In genomic region chr13:113832204-113832603, GRCh38 we compare ENCODE assay signal across 29 cellular contexts. TPM values are rescaled to one million over a fixed set of nuclear protein-coding genes. Genes with fewer than 3 reads are reported as not detected.
DNase-seq lines count a peak whose midpoint lies in the region; ATAC-seq and TF ChIP-seq lines count a peak whose summit lies in the region.
"Had no signal": no experiment of that assay in that cellular context is flagged by ENCODE, and none has a peak within 500 bp of the region (broad histone marks: within the 10 kb centered on the region; RNA-seq: fewer than 3 reads in every experiment).

No MANE protein-coding gene starts in this region.

- ATAC-seq in left colon (peak; percentile 26), psoas muscle (peak; percentile 37 to 75 (median 60)), GM18867 (IDR thresholded peaks at IDR 0.05; ENCODE audit: unreplicated experiment) (no peak)
- ATAC-seq: activated CD4-positive, alpha-beta T cell treated with anti-CD3 and anti-CD28 coated beads for 36 hours; effector memory CD8-positive, alpha-beta T cell; naive thymus-derived CD8-positive, alpha-beta T cell; SK-N-SH treated with all-trans-retinoic acid at 6 μM for 48 hours; T-helper 17 cell had no signal

- peak overlapping the region; percentile 12 for H3K4me2 ChIP-seq in PC-9
- H3K4me2 ChIP-seq: BLaER1 treated with 17β-estradiol and CSF1 and Interleukin-3, amounts not matched to agents 10 nM and 100 nM had no signal

- CTCF ChIA-PET in PC-9 (lab: Charles Lee), result no interaction called here

- BruUV-seq in PC-9 (replicated peaks; lab: Mats Ljungman, UMichigan), result no TSS peak

- H3K79me2 ChIP-seq in PC-9 (ENCODE audit: low read depth), result no peaks in the 10 kb centered on the region

- H2AFZ ChIP-seq in PC-9, result no peak overlapping the region

- DNase-seq in GM10266 (ENCODE audit: extremely low spot score), result peak; percentile 36
- peak; percentile 85 to 92 for DNase-seq in PC-9
- DNase-seq in left colon, result no peak
- DNase-seq in psoas muscle, result peak; percentile 39 to 57
- no peak for DNase-seq in UCSD-AML1 (lab: John Stamatoyannopoulos, UW; ENCODE audit: unreplicated experiment)
- no peak for DNase-seq in stimulated activated CD4-positive, alpha-beta T cell treated with anti-CD3 and anti-CD28 coated beads, Interleukin-12 subunit alpha, Interleukin-12 subunit beta, amount 100 ng/mL, for 4 hours
- DNase-seq: activated CD4-positive, alpha-beta T cell treated with anti-CD3 and anti-CD28 coated beads for 36 hours; activated naive CD8-positive, alpha-beta T cell treated with anti-CD3 and anti-CD28 coated beads for 36 hours; activated T-cell treated with anti-CD3 and anti-CD28 coated beads for 4 hours; Caco-2; DND-41; effector memory CD8-positive, alpha-beta T cell; erythroblast; naive thymus-derived CD8-positive, alpha-beta T cell; NCI-H1105; NCI-H187 treated with DMSO at 0.1 percent for 48 hours; NCI-H2171 treated with DMSO at 0.1 percent for 48 hours; NCI-H524 treated with DMSO at 0.1 percent for 48 hours; NK-92 treated with Interleukin-12 subunit alpha and Interleukin-12 subunit beta, amount 100 ng/mL, for 24 hours; occipital lobe; stimulated activated CD4-positive, alpha-beta T cell treated with anti-CD3 and anti-CD28 coated beads, Interleukin-1b, Interleukin-23, amount 100 ng/mL, for 48 hours; T-helper 17 cell had no signal

- no peaks in the 10 kb centered on the region for H3K9me2 ChIP-seq in PC-9 (ENCODE audit: insufficient read depth)

- H3K4me1 ChIP-seq in PC-9 (replicated peaks; ENCODE audit: insufficient read depth) (peaks cover 43% of the 10 kb centered on the region), psoas muscle (peaks cover 8% of the 10 kb centered on the region)

- H3K9me3 ChIP-seq in PC-9 (ENCODE audit: insufficient read depth, low read depth), result no peaks in the 10 kb centered on the region
- H3K9me3 ChIP-seq in psoas muscle, result no peaks in the 10 kb centered on the region
- H3K9me3 ChIP-seq: ascending aorta; BLaER1 treated with 17β-estradiol and CSF1 and Interleukin-3, amounts not matched to agents 10 nM and 100 nM; Caco-2; tibial nerve had no signal

- TF ChIP-seq CTCF in GM10266 (IDR thresholded peaks at IDR 0.05; ENCODE audit: control insufficient read depth, insufficient read depth, low read depth, missing control alignments) (no peak), PC-9 (conservative IDR thresholded peaks at IDR 0.05) (no peak), psoas muscle (IDR thresholded peaks at IDR 0.05) (no peak)

- H3K36me3 ChIP-seq in PC-9 (ENCODE audit: low read depth) (no peaks in the 10 kb centered on the region), psoas muscle (ENCODE audit: insufficient read depth in 1 of 2, low read depth in 1 of 2) (peaks cover 2 to 59% of the 10 kb centered on the region in 2 donors)

- POLR2A ChIA-PET in PC-9 (lab: Charles Lee; ENCODE audit: unreplicated experiment), result no interaction called here

- H3K4me3 ChIP-seq in PC-9, result no peak overlapping the region
- no peak overlapping the region for H3K4me3 ChIP-seq in psoas muscle
- H3K4me3 ChIP-seq: ascending aorta; BLaER1 treated with 17β-estradiol and CSF1 and Interleukin-3, amounts not matched to agents 10 nM and 100 nM; coronary artery; skin epidermis; tibial nerve had no signal

- intact Hi-C loops in PC-9 (cut with micrococcal nuclease; ENCODE audit: unreplicated experiment), result loop anchor here (5.0 to 10.0 kb wide), 2 partner anchors 110 to 233 kb away; no protein-coding TSS in a partner anchor
- intact Hi-C loops in left colon (cut with DNase I, micrococcal nuclease), result no loop called here
- intact Hi-C loops in psoas muscle (cut with DNase I), result no loop called here

- H3K27ac ChIP-seq in PC-9 (no peak overlapping the region), psoas muscle (peak overlapping the region; percentile 41)
- H3K27ac ChIP-seq: ascending aorta; BLaER1 treated with 17β-estradiol and CSF1 and Interleukin-3, amounts not matched to agents 10 nM and 100 nM; coronary artery; skin epidermis; tibial nerve had no signal

- WGBS in psoas muscle, 3 donors, result 48 to 81% (median 61%) methylated on average over 19 of the region's 19 CpGs

- H3K27me3 ChIP-seq in PC-9 (ENCODE audit: insufficient read depth, low read depth) (no peaks in the 10 kb centered on the region), psoas muscle (ENCODE audit: insufficient read depth in 3 of 3, low read length in 2 of 3) (no peaks in the 10 kb centered on the region)
- H3K27me3 ChIP-seq: ascending aorta; BLaER1 treated with 17β-estradiol and CSF1 and Interleukin-3, amounts not matched to agents 10 nM and 100 nM; tibial nerve had no signal

- peaks cover 15% of the 10 kb centered on the region for H3F3A ChIP-seq in PC-9 (ENCODE audit: insufficient read depth, low read depth)

- H4K20me1 ChIP-seq in PC-9 (ENCODE audit: insufficient read depth), result no peaks in the 10 kb centered on the region

RNA-seq across cellular contexts. Expression of gene GAS6, which starts 31.7 kb away (rescaled TPM):
- total RNA-seq in PC-9 (2021) (92.9 and 93.8 TPM in 2 replicates), left colon (100 to 1,000 TPM; 125 to 185 TPM), psoas muscle (100 to 1,000 TPM in 1 of 4 donors, 10 to 100 TPM in 3; 65.5 to 103 (median 75.9) TPM)
- polyA plus RNA-seq in psoas muscle, result 10 to 100 TPM; 51.6 to 90.9 (median 52.1) TPM

Comparison
In these comparisons a context has a peak if more than half of its experiments do, and no peak if none do; other contexts are left out.
1. DNase-seq: peak in GM10266 (single experiment), PC-9 (2 of 2) and psoas muscle (2 of 2); none in left colon (0 of 2), UCSD-AML1 (single experiment) and stimulated activated CD4-positive, alpha-beta T cell treated with anti-CD3 and anti-CD28 coated beads, Interleukin-12 subunit alpha, Interleukin-12 subunit beta, amount 100 ng/mL, for 4 hours (single experiment).